Comparison of ENCODE assay signal across 8 cellular contexts in genomic region chr3:194204036-194204792, GRCh38.
DNase-seq lines count a peak whose midpoint lies in the region; ATAC-seq and TF ChIP-seq lines count a peak whose summit lies in the region.

No MANE protein-coding gene starts in this region.

- peak; percentile 15 for TF ChIP-seq CTCF in neural progenitor cell (IDR thresholded peaks at IDR 0.05)

- peaks cover 27% of the 10 kb centered on the region for H3K4me1 ChIP-seq in neural progenitor cell

- H3K4me2 ChIP-seq in neural progenitor cell = peak overlapping the region; percentile 90

- H3K36me3 Mint-ChIP-seq in neural progenitor cell = no peaks in the 10 kb centered on the region

- peaks cover 15% of the 10 kb centered on the region for H3K27me3 ChIP-seq in neural progenitor cell

- H3K4me3 ChIP-seq in neural progenitor cell = peak overlapping the region; percentile 58

- peaks cover 33% of the 10 kb centered on the region for H3F3A ChIP-seq in neural progenitor cell (ENCODE audit: low read depth)

- H3K4me3 Mint-ChIP-seq in neural progenitor cell = peak overlapping the region; percentile 81

- no peaks in the 10 kb centered on the region for H3K9me3 ChIP-seq in neural progenitor cell (ENCODE audit: low read depth)

- no peaks in the 10 kb centered on the region for H4K20me1 ChIP-seq in neural progenitor cell (ENCODE audit: low read depth)

- H3K27ac Mint-ChIP-seq in neural progenitor cell = peak overlapping the region; percentile 47

- ATAC-seq in activated CD4-positive, CD25-positive, alpha-beta regulatory T cell treated with anti-CD3 and anti-CD28 coated beads, Interleukin-2, amount 50 U/mL, for 24 hours = peak; percentile 46 to 59

- no peak for DNase-seq in activated CD4-positive, CD25-positive, alpha-beta regulatory T cell (lab: John Stamatoyannopoulos, UW)
- peak; percentile 45 for DNase-seq in NCI-H345 (lab: John Stamatoyannopoulos, UW)
- DNase-seq in dermis blood vessel endothelial cell = peak; percentile 22
- DNase-seq in neural progenitor cell (ENCODE audit: low spot score) = peak; percentile 82
- no peak for DNase-seq in pons (ENCODE audit: low spot score)
- no peak for DNase-seq in AG08395 (ENCODE audit: low spot score)
- DNase-seq in Ammon's horn (ENCODE audit: low spot score) = no peak

- H3K9me3 Mint-ChIP-seq in neural progenitor cell = peaks cover 4% of the 10 kb centered on the region

- H3K36me3 ChIP-seq in neural progenitor cell = no peaks in the 10 kb centered on the region

- H3K27me3 Mint-ChIP-seq in neural progenitor cell (ENCODE audit: insufficient read depth, low read depth) = peaks cover 69% of the 10 kb centered on the region

- H3K79me2 ChIP-seq in neural progenitor cell (ENCODE audit: low read depth) = no peaks in the 10 kb centered on the region

- peak overlapping the region; percentile 38 for H2AFZ ChIP-seq in neural progenitor cell (replicated peaks)

- H3K9ac ChIP-seq in neural progenitor cell = no peak overlapping the region

- peaks cover 30% of the 10 kb centered on the region for H3K4me1 Mint-ChIP-seq in neural progenitor cell

- no peak overlapping the region for H3K27ac ChIP-seq in neural progenitor cell

Comparison
In these comparisons a context has a peak if more than half of its experiments do, and no peak if none do; other contexts are left out.
1. DNase-seq: peak in NCI-H345 (single experiment), dermis blood vessel endothelial cell (single experiment) and neural progenitor cell (single experiment); none in activated CD4-positive, CD25-positive, alpha-beta regulatory T cell (0 of 4), pons (single experiment), AG08395 (single experiment) and Ammon's horn (single experiment).